Comparison of ENCODE assay signal across 17 cellular contexts in the genomic region with DNA sequence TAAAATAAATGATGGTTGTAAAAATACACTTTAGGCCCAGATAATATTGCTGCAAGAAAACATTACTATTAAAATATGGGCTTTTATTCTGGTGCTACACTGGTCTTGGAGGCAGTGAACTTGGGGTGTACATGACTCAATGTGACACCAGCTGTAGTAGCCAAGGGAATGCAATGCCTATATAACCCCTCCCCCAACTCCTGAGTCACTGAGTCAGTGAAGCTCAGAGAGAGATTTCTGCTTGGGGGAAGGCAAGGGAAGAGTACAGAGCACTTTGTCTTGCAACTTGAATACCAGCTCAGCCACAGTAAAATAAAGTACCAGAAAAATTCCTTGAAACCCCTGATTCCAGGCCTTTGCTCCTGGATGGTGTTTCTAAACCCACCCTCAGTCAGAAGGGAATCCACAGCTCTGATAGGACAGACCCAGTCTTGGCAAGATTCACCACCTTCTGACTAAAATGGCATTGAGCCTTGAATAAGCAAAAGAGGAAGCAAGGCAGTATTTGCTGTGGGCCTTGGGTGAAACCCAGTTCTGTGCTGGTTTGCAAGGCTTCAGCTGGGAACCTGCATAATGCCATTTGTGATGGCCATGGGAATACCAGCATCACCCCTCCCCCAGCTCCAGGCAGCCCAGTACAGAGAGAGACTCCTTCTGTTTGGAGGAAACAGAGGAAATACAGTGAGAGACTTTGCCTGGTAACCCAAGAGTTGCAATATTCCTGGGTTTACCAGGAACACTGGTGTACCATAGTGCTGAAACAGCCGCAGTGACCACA.
DNase-seq lines count a peak whose midpoint lies in the region; ATAC-seq and TF ChIP-seq lines count a peak whose summit lies in the region.
"Had no signal": no experiment of that assay in that cellular context is flagged by ENCODE, and none has a peak within 500 bp of the region (broad histone marks: within the 10 kb centered on the region; RNA-seq: fewer than 3 reads in every experiment).

No MANE protein-coding gene starts in this region.

- no peak overlapping the region for H3K4me3 Mint-ChIP-seq in CD4-positive, alpha-beta T cell
- H3K4me3 Mint-ChIP-seq: activated T-cell treated with anti-CD3 and anti-CD28 coated beads, Interleukin-2, amount 50 U/mL, for 24 hours; T-helper 2 cell treated with Interferon-gamma antibody and Interleukin-4, amounts not matched to agents 5 μg/mL and 100 μg/mL, for 36 hours had no signal

- H3K4me1 Mint-ChIP-seq in CD4-positive, alpha-beta T cell (ENCODE audit: low read depth), result no peaks in the 10 kb centered on the region

- POLR2A ChIA-PET in CD4-positive, alpha-beta T cell (lab: Charles Lee), result no interaction called here

- no peak for TF ChIP-seq CTCF in CD4-positive, alpha-beta T cell (IDR thresholded peaks at IDR 0.05)

- H3K27me3 Mint-ChIP-seq in CD4-positive, alpha-beta T cell, result no peaks in the 10 kb centered on the region
- H3K27me3 Mint-ChIP-seq: activated T-cell treated with anti-CD3 and anti-CD28 coated beads, Interleukin-2, amount 50 U/mL, for 24 hours had no signal

- H3K27ac ChIP-seq in iPS DF 6.9 (ENCODE audit: low read length), result no peak overlapping the region
- no peak overlapping the region for H3K27ac ChIP-seq in CD4-positive, alpha-beta T cell (ENCODE audit: low read depth, low read length)
- H3K27ac ChIP-seq: heart right ventricle, prostate gland had no signal

- intact Hi-C loops in CD4-positive, alpha-beta T cell (cut with DNase I, micrococcal nuclease), result no loop called here

- H3K36me3 ChIP-seq in iPS DF 6.9 (ENCODE audit: control insufficient read depth, insufficient read depth, low read length), result no peaks in the 10 kb centered on the region
- H3K36me3 ChIP-seq: heart right ventricle, prostate gland had no signal

- H3K36me3 Mint-ChIP-seq in CD4-positive, alpha-beta T cell (ENCODE audit: low read depth), result no peaks in the 10 kb centered on the region

- no peak for ATAC-seq in CD4-positive, alpha-beta T cell (ENCODE audit: poor library complexity)
- ATAC-seq: heart right ventricle had no signal

- H3K4me3 ChIP-seq in iPS DF 6.9 (ENCODE audit: low read length), result no peak overlapping the region
- H3K4me3 ChIP-seq: heart right ventricle, prostate gland had no signal

- peaks cover 7% of the 10 kb centered on the region for H3K9me3 Mint-ChIP-seq in CD4-positive, alpha-beta T cell

- DNase-seq in ACHN (peak; percentile 60), HS-27A (ENCODE audit: low read depth) (peak; percentile 35), astrocyte of the hippocampus (ENCODE audit: low read depth, low spot score) (peak; percentile 31), iPS DF 6.9 (ENCODE audit: low read depth, low spot score) (peak; percentile 2), NCI-H446 (lab: John Stamatoyannopoulos, UW) (no peak), NCI-H524 treated with DMSO at 0.1 percent for 48 hours (lab: John Stamatoyannopoulos, UW) (no peak), SW480 (ENCODE audit: low spot score) (no peak)
- DNase-seq in CD4-positive, alpha-beta T cell, result no peak
- DNase-seq: activated CD4-positive, alpha-beta T cell treated with anti-CD3 and anti-CD28 coated beads, Interleukin-2, amount 50 U/mL, for 4 hours; activated T-cell treated with anti-CD3 and anti-CD28 coated beads, Interleukin-2, amount 50 U/mL, for 24 hours; GDM1; heart right ventricle; MM.1S; NCI-H2107; SHP77 treated with DMSO at 0.1 percent for 48 hours had no signal

- CTCF ChIA-PET in CD4-positive, alpha-beta T cell (lab: Charles Lee), result no interaction called here

- H3K4me1 ChIP-seq in iPS DF 6.9 (ENCODE audit: control insufficient read depth, insufficient read depth, low read length), result peaks cover 4% of the 10 kb centered on the region; the same call in 1 of the 2 replicates
- H3K4me1 ChIP-seq: heart right ventricle, prostate gland had no signal

- no peaks in the 10 kb centered on the region for H3K9me3 ChIP-seq in iPS DF 6.9 (ENCODE audit: control insufficient read depth, insufficient read depth, low read length)
- H3K9me3 ChIP-seq in CD4-positive, alpha-beta T cell (ENCODE audit: control insufficient read depth, low read length), result no peaks in the 10 kb centered on the region
- H3K9me3 ChIP-seq: prostate gland had no signal

- WGBS in iPS DF 6.9 (ENCODE audit: insufficient coverage, insufficient read length), result no CpG with 5 or more reads among the region's 1 CpG

- in situ Hi-C loops in ACHN (cut with HindIII; ENCODE audit: low pct_ligation_motif_present, low pct_unique_long_range_greater_than_20kb, low sequenced_read_pairs), result no loop called here

- no peaks in the 10 kb centered on the region for H3K27me3 ChIP-seq in iPS DF 6.9 (ENCODE audit: control insufficient read depth, insufficient read depth, low read length)
- no peaks in the 10 kb centered on the region for H3K27me3 ChIP-seq in CD4-positive, alpha-beta T cell (ENCODE audit: control insufficient read depth, insufficient read depth, low read length)
- H3K27me3 ChIP-seq: heart right ventricle had no signal

- H3K27ac Mint-ChIP-seq in CD4-positive, alpha-beta T cell, result no peak overlapping the region
- H3K27ac Mint-ChIP-seq: activated T-cell treated with anti-CD3 and anti-CD28 coated beads, Interleukin-2, amount 50 U/mL, for 24 hours; T-helper 2 cell treated with Interferon-gamma antibody and Interleukin-4, amounts not matched to agents 5 μg/mL and 100 μg/mL, for 36 hours had no signal

Comparison
In these comparisons a context has a peak if more than half of its experiments do, and no peak if none do; other contexts are left out.
1. DNase-seq: peak in ACHN (single experiment), HS-27A (single experiment), astrocyte of the hippocampus (single experiment) and iPS DF 6.9 (single experiment); none in NCI-H446 (0 of 2), NCI-H524 treated with DMSO at 0.1 percent for 48 hours (single experiment), CD4-positive, alpha-beta T cell (0 of 10) and SW480 (single experiment).